Comparison of ENCODE assay signal across 15 cellular contexts in genomic region chr3:56629451-56629850, GRCh38. TPM values are rescaled to one million over a fixed set of nuclear protein-coding genes. Genes with fewer than 3 reads are reported as not detected.
DNase-seq lines count a peak whose midpoint lies in the region; ATAC-seq and TF ChIP-seq lines count a peak whose summit lies in the region.
"Had no signal": no experiment of that assay in that cellular context is flagged by ENCODE, and none has a peak within 500 bp of the region (broad histone marks: within the 10 kb centered on the region; RNA-seq: fewer than 3 reads in every experiment).

No MANE protein-coding gene starts in this region.

- no peak for TF ChIP-seq POLR2A in ovary (IDR thresholded peaks at IDR 0.05)

- H3K36me3 Mint-ChIP-seq in activated T-cell treated with anti-CD3 and anti-CD28 coated beads, Interleukin-2, amount 50 U/mL, for 72 hours (ENCODE audit: insufficient read depth in 2 of 2): peaks cover 0 to 27% of the 10 kb centered on the region in 2 donors
- peaks cover 25% of the 10 kb centered on the region for H3K36me3 Mint-ChIP-seq in activated T-cell treated with anti-CD3 and anti-CD28 coated beads, Interleukin-2, amount 50 U/mL, for 4 hours (ENCODE audit: insufficient read depth)
- peaks cover 53% of the 10 kb centered on the region for H3K36me3 Mint-ChIP-seq in endodermal cell (ENCODE audit: low read depth)
- H3K36me3 Mint-ChIP-seq in stimulated activated effector memory CD8-positive, alpha-beta T cell treated with anti-CD3 and anti-CD28 coated beads, Interleukin-12 subunit alpha, Interleukin-12 subunit beta, amount 100 ng/mL, for 72 hours: peaks cover 97% of the 10 kb centered on the region

- H3K27ac ChIP-seq in endodermal cell (ENCODE audit: low read depth, low read length) (peak overlapping the region; percentile 26), ovary (no peak overlapping the region)
- H3K27ac ChIP-seq: transverse colon had no signal

- intact Hi-C loops in ovary (cut with DNase I): no loop called here

- H3K27me3 ChIP-seq in endodermal cell (ENCODE audit: control insufficient read depth, insufficient read depth, low read length, poor library complexity, severe bottlenecking): no peaks in the 10 kb centered on the region
- H3K27me3 ChIP-seq in ovary: no peaks in the 10 kb centered on the region
- H3K27me3 ChIP-seq: transverse colon had no signal

- no peak overlapping the region for H3K9ac ChIP-seq in endodermal cell (ENCODE audit: extremely low read depth, low read length, poor library complexity, severe bottlenecking)

- TF ChIP-seq CTCF in endodermal cell (conservative IDR thresholded peaks at IDR 0.05) (no peak), ovary (IDR thresholded peaks at IDR 0.05) (no peak)

- no peak for TF ChIP-seq EP300 in ovary (IDR thresholded peaks at IDR 0.05)

- peaks cover 4% of the 10 kb centered on the region for H3K4me1 Mint-ChIP-seq in activated T-cell treated with anti-CD3 and anti-CD28 coated beads, Interleukin-2, amount 50 U/mL, for 72 hours (ENCODE audit: low read depth)
- H3K4me1 Mint-ChIP-seq in activated T-cell treated with anti-CD3 and anti-CD28 coated beads, Interleukin-2, amount 50 U/mL, for 4 hours (ENCODE audit: low read depth): peaks cover 3% of the 10 kb centered on the region
- peaks cover 12% of the 10 kb centered on the region for H3K4me1 Mint-ChIP-seq in endodermal cell
- H3K4me1 Mint-ChIP-seq in stimulated activated effector memory CD8-positive, alpha-beta T cell treated with anti-CD3 and anti-CD28 coated beads, Interleukin-12 subunit alpha, Interleukin-12 subunit beta, amount 100 ng/mL, for 72 hours: peaks cover 13% of the 10 kb centered on the region

- H3K9me3 Mint-ChIP-seq in activated T-cell treated with anti-CD3 and anti-CD28 coated beads, Interleukin-2, amount 50 U/mL, for 72 hours: no peaks in the 10 kb centered on the region
- H3K9me3 Mint-ChIP-seq in activated T-cell treated with anti-CD3 and anti-CD28 coated beads, Interleukin-2, amount 50 U/mL, for 4 hours: no peaks in the 10 kb centered on the region
- H3K9me3 Mint-ChIP-seq in endodermal cell: no peaks in the 10 kb centered on the region
- no peaks in the 10 kb centered on the region for H3K9me3 Mint-ChIP-seq in stimulated activated effector memory CD8-positive, alpha-beta T cell treated with anti-CD3 and anti-CD28 coated beads, Interleukin-12 subunit alpha, Interleukin-12 subunit beta, amount 100 ng/mL, for 72 hours
- H3K9me3 Mint-ChIP-seq: dendritic cell treated with granulocyte-macrophage colony-stimulating factor and Interleukin-4, amounts not matched to agents 40 ng/mL and 50 ng/mL, for 4 days had no signal

- H3K4me3 ChIP-seq in endodermal cell (ENCODE audit: low read length) (no peak overlapping the region), ovary (no peak overlapping the region)
- H3K4me3 ChIP-seq: transverse colon had no signal

- no peak for DNase-seq in activated T-cell treated with anti-CD3 and anti-CD28 coated beads, Interleukin-2, amount 50 U/mL, for 72 hours
- no peak for DNase-seq in activated T-cell treated with anti-CD3 and anti-CD28 coated beads, Interleukin-2, amount 50 U/mL, for 4 hours
- DNase-seq in endodermal cell (no peak), iPS-NIHi7 (ENCODE audit: extremely low spot score) (no peak), ovary (no peak)
- no peak for DNase-seq in stimulated activated effector memory CD8-positive, alpha-beta T cell treated with anti-CD3 and anti-CD28 coated beads, Interleukin-12 subunit alpha, Interleukin-12 subunit beta, amount 100 ng/mL, for 72 hours (ENCODE audit: low spot score in 2 of 2)
- DNase-seq: ACHN; activated CD8-positive, alpha-beta memory T cell treated with anti-CD3 and anti-CD28 coated beads for 24 hours; HCEC 1CT; NCI-H187 treated with DMSO at 0.1 percent for 48 hours; T1000; transverse colon had no signal

- H3K4me1 ChIP-seq in endodermal cell (ENCODE audit: control insufficient read depth, insufficient read depth, low read length): no peaks in the 10 kb centered on the region
- H3K4me1 ChIP-seq in ovary (ENCODE audit: insufficient read depth): no peaks in the 10 kb centered on the region

- peak overlapping the region; percentile 59 for H3K27ac Mint-ChIP-seq in activated T-cell treated with anti-CD3 and anti-CD28 coated beads, Interleukin-2, amount 50 U/mL, for 72 hours
- peak overlapping the region; percentile 73 for H3K27ac Mint-ChIP-seq in endodermal cell
- peak overlapping the region; percentile 61 for H3K27ac Mint-ChIP-seq in stimulated activated effector memory CD8-positive, alpha-beta T cell treated with anti-CD3 and anti-CD28 coated beads, Interleukin-12 subunit alpha, Interleukin-12 subunit beta, amount 100 ng/mL, for 72 hours
- H3K27ac Mint-ChIP-seq: dendritic cell treated with granulocyte-macrophage colony-stimulating factor and Interleukin-4, amounts not matched to agents 40 ng/mL and 50 ng/mL, for 4 days had no signal

- H3K27me3 Mint-ChIP-seq in activated T-cell treated with anti-CD3 and anti-CD28 coated beads, Interleukin-2, amount 50 U/mL, for 72 hours (ENCODE audit: low read depth): no peaks in the 10 kb centered on the region
- H3K27me3 Mint-ChIP-seq in activated T-cell treated with anti-CD3 and anti-CD28 coated beads, Interleukin-2, amount 50 U/mL, for 4 hours (ENCODE audit: low read depth): no peaks in the 10 kb centered on the region
- H3K27me3 Mint-ChIP-seq in endodermal cell (ENCODE audit: insufficient read depth): no peaks in the 10 kb centered on the region
- H3K27me3 Mint-ChIP-seq: dendritic cell treated with granulocyte-macrophage colony-stimulating factor and Interleukin-4, amounts not matched to agents 40 ng/mL and 50 ng/mL, for 4 days had no signal

- no peaks in the 10 kb centered on the region for H3K9me3 ChIP-seq in endodermal cell (ENCODE audit: control insufficient read depth, low read length)
- no peaks in the 10 kb centered on the region for H3K9me3 ChIP-seq in ovary
- H3K9me3 ChIP-seq: transverse colon had no signal

- no peak for ATAC-seq in activated T-cell treated with anti-CD3 and anti-CD28 coated beads, Interleukin-2, amount 50 U/mL, for 72 hours (replicated peaks in 1 of 2)
- no peak for ATAC-seq in activated T-cell treated with anti-CD3 and anti-CD28 coated beads, Interleukin-2, amount 50 U/mL, for 4 hours
- ATAC-seq in HG02938 (IDR thresholded peaks at IDR 0.05; ENCODE audit: unreplicated experiment) (peak; percentile 12), HG02623 (IDR thresholded peaks at IDR 0.05; ENCODE audit: unreplicated experiment) (no peak)
- ATAC-seq in stimulated activated effector memory CD8-positive, alpha-beta T cell treated with anti-CD3 and anti-CD28 coated beads, Interleukin-12 subunit alpha, Interleukin-12 subunit beta, amount 100 ng/mL, for 72 hours: no peak

- H3K4me3 Mint-ChIP-seq in activated T-cell treated with anti-CD3 and anti-CD28 coated beads, Interleukin-2, amount 50 U/mL, for 72 hours: no peak overlapping the region
- H3K4me3 Mint-ChIP-seq in activated T-cell treated with anti-CD3 and anti-CD28 coated beads, Interleukin-2, amount 50 U/mL, for 4 hours: no peak overlapping the region
- H3K4me3 Mint-ChIP-seq in endodermal cell: no peak overlapping the region
- H3K4me3 Mint-ChIP-seq in stimulated activated effector memory CD8-positive, alpha-beta T cell treated with anti-CD3 and anti-CD28 coated beads, Interleukin-12 subunit alpha, Interleukin-12 subunit beta, amount 100 ng/mL, for 72 hours: no peak overlapping the region
- H3K4me3 Mint-ChIP-seq: dendritic cell treated with granulocyte-macrophage colony-stimulating factor and Interleukin-4, amounts not matched to agents 40 ng/mL and 50 ng/mL, for 4 days had no signal

- H3K36me3 ChIP-seq in endodermal cell (ENCODE audit: control insufficient read depth, insufficient read depth, low read length) (peaks cover 84% of the 10 kb centered on the region), ovary (no peaks in the 10 kb centered on the region)

RNA-seq across cellular contexts. Expression of gene TASOR, which starts 53.6 kb away (rescaled TPM):
- total RNA-seq in activated T-cell treated with anti-CD3 and anti-CD28 coated beads, Interleukin-2, amount 50 U/mL, for 72 hours: 10 to 100 TPM; 82.6 to 91.8 TPM
- 10 to 100 TPM; 44.8 to 51.1 (median 45.3) TPM for total RNA-seq in activated T-cell treated with anti-CD3 and anti-CD28 coated beads, Interleukin-2, amount 50 U/mL, for 4 hours
- total RNA-seq in endodermal cell (10 to 100 TPM; 62.5 to 94.2 TPM), ovary (10 to 100 TPM; 59.6 to 95.5 (median 66.1) TPM)
- polyA plus RNA-seq in endodermal cell (2013, experiment 1 of 2): 65.3 TPM
- polyA plus RNA-seq in endodermal cell (2013, experiment 2 of 2): 75.6 TPM
- polyA plus RNA-seq in ovary: 10 to 100 TPM; 27.3 to 40.7 TPM
